In genomic region chr14:54708161-54708560, GRCh38 we compare ENCODE assay signal across 21 cellular contexts.
"Had no signal": no experiment of that assay in that cellular context is flagged by ENCODE, and none has a peak within 500 bp of the region (broad histone marks: within the 10 kb centered on the region; RNA-seq: fewer than 3 reads in every experiment).

No MANE protein-coding gene starts in this region.

- H3K9me3 ChIP-seq: SJCRH30, SK-N-SH had no signal

- H3K9ac ChIP-seq: SK-N-SH had no signal

- H3K27me3 ChIP-seq: SJCRH30 had no signal

- ATAC-seq: activated CD4-positive, alpha-beta T cell treated with anti-CD3 and anti-CD28 coated beads for 36 hours; activated T-cell treated with anti-CD3 and anti-CD28 coated beads, Interleukin-2, amount 50 U/mL, for 72 hours had no signal

- H3K4me2 ChIP-seq: SK-N-SH had no signal

- H3K27ac ChIP-seq: SJCRH30, VCaP had no signal

- H3K4me3 ChIP-seq: SJCRH30 had no signal

- DNase-seq: activated CD4-positive, alpha-beta memory T cell treated with anti-CD3 and anti-CD28 coated beads, Interleukin-2, amount 10 ng/mL, durations not matched to agents 7 days and 5 days; activated CD4-positive, alpha-beta T cell treated with anti-CD3 and anti-CD28 coated beads for 36 hours; activated CD4-positive, alpha-beta T cell treated with anti-CD3 and anti-CD28 coated beads, Interleukin-2, amount 50 U/mL, for 1 hour; activated CD8-positive, alpha-beta memory T cell treated with anti-CD3 and anti-CD28 coated beads, Interleukin-2, amount 50 U/mL, for 4 hours; activated gamma-delta T cell treated with Interleukin-2 at 50 U/mL for 16 hours; activated naive CD4-positive, alpha-beta T cell treated with anti-CD3 and anti-CD28 coated beads, Interleukin-2, amount 10 ng/mL, durations not matched to agents 7 days and 5 days; activated naive CD8-positive, alpha-beta T cell treated with anti-CD3 and anti-CD28 coated beads for 36 hours; activated T-cell treated with anti-CD3 and anti-CD28 coated beads, Interleukin-2, amount 50 U/mL, for 72 hours; Kasumi-1; NCI-H1048; NCI-H1930; NCI-H2107; NCI-H2171 treated with DMSO at 0.1 percent for 48 hours; NCI-H345; NCI-H510A; NCI-H526 treated with DMSO at 0.1 percent for 48 hours; NCI-H82; SJCRH30; SK-N-SH; T-helper 1 cell had no signal
